In the genomic region with DNA sequence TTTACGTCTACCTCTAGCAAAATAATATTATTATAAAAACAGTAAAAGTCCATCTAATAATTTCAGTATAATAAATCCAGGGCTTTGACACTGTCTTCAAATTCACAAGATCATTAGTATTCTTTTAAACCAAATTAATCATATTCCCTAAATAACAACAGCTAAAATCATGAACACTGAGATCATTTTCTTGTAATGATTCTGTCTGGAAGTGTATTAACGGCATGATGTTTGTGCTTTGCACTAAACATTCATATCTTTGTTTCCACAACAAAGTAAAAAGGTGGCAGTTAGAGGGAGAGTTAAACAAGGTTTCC, we compare ENCODE assay signal across 1 cellular context.
TF ChIP-seq lines count a peak whose summit lies in the region.

No MANE protein-coding gene starts in this region.

TF ChIP-seq in H1, 55 proteins besides CTCF, POLR2A, EP300 and RAD21 (continued from another document):
- TF ChIP-seq HDAC2 (IDR thresholded peaks at IDR 0.05; ENCODE audit: borderline replicate concordance in 1 of 2, low read depth in 2 of 2, low read length in 2 of 2): no peak
- TF ChIP-seq RFX5 (IDR thresholded peaks at IDR 0.05; ENCODE audit: borderline replicate concordance, low read depth, low read length): no peak
- no peak for TF ChIP-seq KDM4A (IDR thresholded peaks at IDR 0.05; ENCODE audit: low read depth, low read length, severe bottlenecking)
- no peak for TF ChIP-seq TAF1 (IDR thresholded peaks at IDR 0.05; ENCODE audit: low read depth, low read length)
- no peak for TF ChIP-seq RBBP5 (IDR thresholded peaks at IDR 0.05; ENCODE audit: borderline replicate concordance, low read depth, low read length)
- TF ChIP-seq SP4 (IDR thresholded peaks at IDR 0.05; ENCODE audit: low read length): no peak
- TF ChIP-seq, protein P1, sequence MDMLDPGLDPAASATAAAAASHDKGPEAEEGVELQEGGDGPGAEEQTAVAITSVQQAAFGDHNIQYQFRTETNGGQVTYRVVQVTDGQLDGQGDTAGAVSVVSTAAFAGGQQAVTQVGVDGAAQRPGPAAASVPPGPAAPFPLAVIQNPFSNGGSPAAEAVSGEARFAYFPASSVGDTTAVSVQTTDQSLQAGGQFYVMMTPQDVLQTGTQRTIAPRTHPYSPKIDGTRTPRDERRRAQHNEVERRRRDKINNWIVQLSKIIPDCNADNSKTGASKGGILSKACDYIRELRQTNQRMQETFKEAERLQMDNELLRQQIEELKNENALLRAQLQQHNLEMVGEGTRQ (IDR thresholded peaks at IDR 0.05; ENCODE audit: low read length): no peak
- no peak for TF ChIP-seq NRF1 (IDR thresholded peaks at IDR 0.05; ENCODE audit: low read depth, low read length)
- TF ChIP-seq, protein P2, sequence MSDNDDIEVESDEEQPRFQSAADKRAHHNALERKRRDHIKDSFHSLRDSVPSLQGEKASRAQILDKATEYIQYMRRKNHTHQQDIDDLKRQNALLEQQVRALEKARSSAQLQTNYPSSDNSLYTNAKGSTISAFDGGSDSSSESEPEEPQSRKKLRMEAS (IDR thresholded peaks at IDR 0.05): no peak
- no peak for TF ChIP-seq RNF2 (IDR thresholded peaks at IDR 0.05; ENCODE audit: borderline replicate concordance, low read depth, low read length, missing control alignments, poor library complexity, severe bottlenecking)
- no peak for TF ChIP-seq SUZ12 (IDR thresholded peaks at IDR 0.05; ENCODE audit: low read length)
